23 cellular contexts compared by ENCODE assay signal in genomic region chr12:64895541-64895940, GRCh38.
DNase-seq lines count a peak whose midpoint lies in the region; ATAC-seq, FAIRE-seq and TF ChIP-seq lines count a peak whose summit lies in the region.
"Had no signal": no experiment of that assay in that cellular context is flagged by ENCODE, and none has a peak within 500 bp of the region (broad histone marks: within the 10 kb centered on the region; RNA-seq: fewer than 3 reads in every experiment).

No MANE protein-coding gene starts in this region.

- peak; percentile 77 for DNase-seq in HT1080 (ENCODE audit: low read depth)
- DNase-seq in astrocyte (ENCODE audit: low read depth) = peak; percentile 40
- DNase-seq in fibroblast of the aortic adventitia (ENCODE audit: low read depth) = peak; percentile 22
- no peak for DNase-seq in ascending aorta (ENCODE audit: low spot score in 2 of 2)
- DNase-seq in head of caudate nucleus = no peak
- DNase-seq: activated CD4-positive, alpha-beta T cell treated with anti-CD3 and anti-CD28 coated beads, Interleukin-2, amount 10 ng/mL, durations not matched to agents 7 days and 5 days; activated CD8-positive, alpha-beta memory T cell treated with anti-CD3 and anti-CD28 coated beads, Interleukin-2, amount 50 U/mL, for 4 hours; activated effector memory CD4-positive, alpha-beta T cell treated with anti-CD3 and anti-CD28 coated beads, Interleukin-2, amount 50 U/mL, for 16 hours; cerebellar nuclear complex; Kasumi-1; NCI-H1105 treated with DMSO at 0.1 percent for 48 hours; nephron progenitor cell; Right ventricle myocardium superior; stimulated activated CD4-positive, alpha-beta T cell treated with anti-CD3 and anti-CD28 coated beads, Interleukin-4, amount 100 ng/mL, for 4 hours had no signal

- H3K36me3 Mint-ChIP-seq in astrocyte (ENCODE audit: low read depth, unreplicated experiment) = no peaks in the 10 kb centered on the region
- H3K36me3 Mint-ChIP-seq: CD14-positive monocyte had no signal

- H3K4me2 ChIP-seq in astrocyte (ENCODE audit: low read length) = peak overlapping the region; percentile 35

- H3K4me3 Mint-ChIP-seq in astrocyte (ENCODE audit: unreplicated experiment) = no peak overlapping the region
- H3K4me3 Mint-ChIP-seq: activated CD4-positive, alpha-beta T cell treated with anti-CD3 and anti-CD28 coated beads, Interleukin-2, amount 10 ng/mL, durations not matched to agents 7 days and 5 days; CD14-positive monocyte; mesothelial cell of epicardium; nephron progenitor cell had no signal

- H3K4me1 Mint-ChIP-seq in astrocyte (ENCODE audit: low read depth, unreplicated experiment) = peaks cover 2% of the 10 kb centered on the region
- H3K4me1 Mint-ChIP-seq: activated CD4-positive, alpha-beta T cell treated with anti-CD3 and anti-CD28 coated beads, Interleukin-2, amount 10 ng/mL, durations not matched to agents 7 days and 5 days; CD14-positive monocyte; nephron progenitor cell had no signal

- ATAC-seq in HG03196 (IDR thresholded peaks at IDR 0.05; ENCODE audit: unreplicated experiment) = no peak
- no peak for ATAC-seq in GM18498 (IDR thresholded peaks at IDR 0.05; ENCODE audit: unreplicated experiment)
- ATAC-seq: left lobe of liver had no signal

- no peaks in the 10 kb centered on the region for H4K20me1 ChIP-seq in astrocyte (ENCODE audit: insufficient read depth, low read length)

- no peak overlapping the region for H3K27ac Mint-ChIP-seq in astrocyte (ENCODE audit: unreplicated experiment)
- H3K27ac Mint-ChIP-seq: activated CD4-positive, alpha-beta T cell treated with anti-CD3 and anti-CD28 coated beads, Interleukin-2, amount 10 ng/mL, durations not matched to agents 7 days and 5 days; CD14-positive monocyte; mesothelial cell of epicardium; nephron progenitor cell had no signal

- no peaks in the 10 kb centered on the region for H3K36me3 ChIP-seq in astrocyte (ENCODE audit: insufficient read depth, low read length)
- no peaks in the 10 kb centered on the region for H3K36me3 ChIP-seq in ascending aorta
- H3K36me3 ChIP-seq: prostate gland had no signal

- H3K9me3 Mint-ChIP-seq in astrocyte (ENCODE audit: unreplicated experiment) = no peaks in the 10 kb centered on the region
- H3K9me3 Mint-ChIP-seq: activated CD4-positive, alpha-beta T cell treated with anti-CD3 and anti-CD28 coated beads, Interleukin-2, amount 10 ng/mL, durations not matched to agents 7 days and 5 days; CD14-positive monocyte; nephron progenitor cell had no signal

- H3K4me1 ChIP-seq in astrocyte (ENCODE audit: insufficient read depth, low read length) (peaks cover 18% of the 10 kb centered on the region), ascending aorta (no peaks in the 10 kb centered on the region)
- H3K4me1 ChIP-seq: prostate gland had no signal

- H3K27me3 Mint-ChIP-seq in astrocyte (ENCODE audit: low read depth, unreplicated experiment) = no peaks in the 10 kb centered on the region

- FAIRE-seq in astrocyte (lab: Jason Lieb, UNC) = no peak
- FAIRE-seq: GM12892, HTR-8/SVneo had no signal

- H3K9ac ChIP-seq in astrocyte (ENCODE audit: low read length) = no peak overlapping the region

- H3K4me3 ChIP-seq in astrocyte (ENCODE audit: insufficient read depth, low read depth, low read length) (no peak overlapping the region), fibroblast of the aortic adventitia (ENCODE audit: low read depth, low read length) (no peak overlapping the region), ascending aorta (no peak overlapping the region)
- H3K4me3 ChIP-seq: prostate gland had no signal

- no peak for TF ChIP-seq CTCF in 22Rv1 (IDR thresholded peaks at IDR 0.05)
- TF ChIP-seq CTCF in astrocyte (IDR thresholded peaks at IDR 0.05; ENCODE audit: insufficient read depth, low read depth, low read length) = no peak
- no peak for TF ChIP-seq CTCF in fibroblast of the aortic adventitia (IDR thresholded peaks at IDR 0.05; ENCODE audit: insufficient read depth, low read length)
- TF ChIP-seq CTCF in ascending aorta (IDR thresholded peaks at IDR 0.05) = no peak

- H3K9me3 ChIP-seq in astrocyte (ENCODE audit: insufficient read depth, low read depth, low read length) = no peaks in the 10 kb centered on the region
- H3K9me3 ChIP-seq in ascending aorta = no peaks in the 10 kb centered on the region
- H3K9me3 ChIP-seq: prostate gland had no signal

- peak overlapping the region; percentile 58 for H3K27ac ChIP-seq in 22Rv1
- no peak overlapping the region for H3K27ac ChIP-seq in astrocyte (ENCODE audit: low read depth, low read length)
- H3K27ac ChIP-seq in ascending aorta = no peak overlapping the region
- H3K27ac ChIP-seq: prostate gland had no signal

- intact Hi-C loops in ascending aorta (cut with DNase I) (loop anchor here (10.0 kb wide), 1 partner anchor 669 kb away; no protein-coding TSS in a partner anchor), head of caudate nucleus (cut with DNase I) (loop anchor here (5.0 kb wide), 1 partner anchor 1187 kb away; no protein-coding TSS in a partner anchor)

- no peaks in the 10 kb centered on the region for H3K79me2 ChIP-seq in astrocyte (ENCODE audit: insufficient read depth, low read length)

- H2AFZ ChIP-seq in astrocyte (ENCODE audit: low read depth, low read length) = no peak overlapping the region

- H3K27me3 ChIP-seq in astrocyte (ENCODE audit: insufficient read depth, low read length) (no peaks in the 10 kb centered on the region), ascending aorta (no peaks in the 10 kb centered on the region)

Comparison
In these comparisons a context has a peak if more than half of its experiments do, and no peak if none do; other contexts are left out.
1. DNase-seq: peak in HT1080 (single experiment), astrocyte (single experiment) and fibroblast of the aortic adventitia (single experiment); none in ascending aorta (0 of 2) and head of caudate nucleus (0 of 42).